In the genomic region with DNA sequence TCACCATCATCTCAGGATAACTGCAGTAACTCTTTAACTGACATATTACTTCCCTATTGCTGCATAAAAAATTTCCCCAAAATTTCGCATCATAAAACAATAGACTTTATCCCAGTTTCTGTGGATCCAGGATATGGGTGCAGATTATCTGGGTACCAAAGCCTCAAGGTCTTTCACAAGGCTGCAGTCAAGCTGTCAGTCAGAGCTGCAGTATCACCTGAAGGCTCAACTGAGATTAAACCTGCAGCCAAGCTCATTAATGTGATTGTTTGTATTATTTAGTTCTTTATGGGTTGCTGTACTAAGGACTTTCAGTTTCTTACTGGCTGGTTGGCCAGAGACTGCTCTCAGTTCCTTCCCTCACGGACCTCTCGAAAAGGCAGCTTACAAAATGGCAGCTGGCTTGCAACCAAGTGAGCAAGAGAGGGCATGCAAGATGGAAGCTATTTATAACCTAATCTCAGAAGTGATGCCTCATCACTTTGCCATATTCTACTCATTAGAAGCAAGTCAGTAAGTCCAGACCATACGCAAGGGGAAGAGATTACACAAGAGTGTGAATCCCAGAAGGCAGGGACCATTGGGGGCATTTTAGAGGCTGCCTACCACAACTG, we compare ENCODE assay signal across 9 cellular contexts. TPM values are rescaled to one million over a fixed set of nuclear protein-coding genes. Genes with fewer than 3 reads are reported as not detected.
DNase-seq lines count a peak whose midpoint lies in the region; ATAC-seq and TF ChIP-seq lines count a peak whose summit lies in the region.
"Had no signal": no experiment of that assay in that cellular context is flagged by ENCODE, and none has a peak within 500 bp of the region (broad histone marks: within the 10 kb centered on the region; RNA-seq: fewer than 3 reads in every experiment).

No MANE protein-coding gene starts in this region.

- H3K36me3 Mint-ChIP-seq in activated naive CD4-positive, alpha-beta T cell treated with anti-CD3 and anti-CD28 coated beads, Interleukin-2, amount 10 ng/mL, durations not matched to agents 7 days and 5 days, result peaks cover 49% of the 10 kb centered on the region
- H3K36me3 Mint-ChIP-seq in activated CD8-positive, alpha-beta T cell treated with anti-CD3 and anti-CD28 coated beads for 36 hours (ENCODE audit: low read depth), result peaks cover 25% of the 10 kb centered on the region
- peaks cover 36% of the 10 kb centered on the region for H3K36me3 Mint-ChIP-seq in activated naive CD8-positive, alpha-beta T cell treated with anti-CD3 and anti-CD28 coated beads for 36 hours

- no peak overlapping the region for H3K4me3 Mint-ChIP-seq in activated naive CD4-positive, alpha-beta T cell treated with anti-CD3 and anti-CD28 coated beads, Interleukin-2, amount 10 ng/mL, durations not matched to agents 7 days and 5 days
- H3K4me3 Mint-ChIP-seq in activated CD8-positive, alpha-beta T cell treated with anti-CD3 and anti-CD28 coated beads for 36 hours, result no peak overlapping the region
- H3K4me3 Mint-ChIP-seq in activated naive CD8-positive, alpha-beta T cell treated with anti-CD3 and anti-CD28 coated beads for 36 hours, result no peak overlapping the region
- H3K4me3 Mint-ChIP-seq: activated B cell treated with CpG ODN at 0.5 μM for 24 hours had no signal

- no peak for TF ChIP-seq CTCF in GM06990 (IDR thresholded peaks at IDR 0.05; ENCODE audit: insufficient read depth, low read length, poor library complexity, severe bottlenecking)
- no peak for TF ChIP-seq CTCF in fibroblast of pulmonary artery (IDR thresholded peaks at IDR 0.05; ENCODE audit: low read length, missing control alignments)
- no peak for TF ChIP-seq CTCF in activated CD8-positive, alpha-beta T cell treated with anti-CD3 and anti-CD28 coated beads for 36 hours (IDR thresholded peaks at IDR 0.05)

- no peak overlapping the region for H3K4me3 ChIP-seq in GM06990 (replicated peaks; ENCODE audit: low read depth, low read length)
- no peak overlapping the region for H3K4me3 ChIP-seq in fibroblast of pulmonary artery (replicated peaks; ENCODE audit: low read depth, low read length)

- ATAC-seq in GM21381 (IDR thresholded peaks at IDR 0.05; ENCODE audit: unreplicated experiment), result peak; percentile 93
- ATAC-seq in HG03439 (IDR thresholded peaks at IDR 0.05; ENCODE audit: unreplicated experiment), result peak; percentile 97
- no peak for ATAC-seq in activated CD8-positive, alpha-beta T cell treated with anti-CD3 and anti-CD28 coated beads for 36 hours

- H3K9me3 Mint-ChIP-seq in activated naive CD4-positive, alpha-beta T cell treated with anti-CD3 and anti-CD28 coated beads, Interleukin-2, amount 10 ng/mL, durations not matched to agents 7 days and 5 days, result peaks cover 11% of the 10 kb centered on the region
- H3K9me3 Mint-ChIP-seq in activated CD8-positive, alpha-beta T cell treated with anti-CD3 and anti-CD28 coated beads for 36 hours, result peaks cover 1% of the 10 kb centered on the region
- peaks cover 10% of the 10 kb centered on the region for H3K9me3 Mint-ChIP-seq in activated naive CD8-positive, alpha-beta T cell treated with anti-CD3 and anti-CD28 coated beads for 36 hours

- H3K27me3 Mint-ChIP-seq in activated naive CD4-positive, alpha-beta T cell treated with anti-CD3 and anti-CD28 coated beads, Interleukin-2, amount 10 ng/mL, durations not matched to agents 7 days and 5 days, result no peaks in the 10 kb centered on the region
- no peaks in the 10 kb centered on the region for H3K27me3 Mint-ChIP-seq in activated CD8-positive, alpha-beta T cell treated with anti-CD3 and anti-CD28 coated beads for 36 hours
- H3K27me3 Mint-ChIP-seq in activated naive CD8-positive, alpha-beta T cell treated with anti-CD3 and anti-CD28 coated beads for 36 hours, result no peaks in the 10 kb centered on the region
- H3K27me3 Mint-ChIP-seq: activated B cell treated with CpG ODN at 0.5 μM for 24 hours had no signal

- H3K4me1 Mint-ChIP-seq in activated naive CD4-positive, alpha-beta T cell treated with anti-CD3 and anti-CD28 coated beads, Interleukin-2, amount 10 ng/mL, durations not matched to agents 7 days and 5 days, result peaks cover 7% of the 10 kb centered on the region
- peaks cover 3% of the 10 kb centered on the region for H3K4me1 Mint-ChIP-seq in activated CD8-positive, alpha-beta T cell treated with anti-CD3 and anti-CD28 coated beads for 36 hours (ENCODE audit: low read depth)
- peaks cover 3% of the 10 kb centered on the region for H3K4me1 Mint-ChIP-seq in activated naive CD8-positive, alpha-beta T cell treated with anti-CD3 and anti-CD28 coated beads for 36 hours

- POLR2A ChIA-PET in activated CD8-positive, alpha-beta T cell treated with anti-CD3 and anti-CD28 coated beads for 36 hours (lab: Charles Lee), result no interaction called here

- DNase-seq in GM06990 (ENCODE audit: extremely low read depth, insufficient read length) (peak; percentile 68), fibroblast of pulmonary artery (ENCODE audit: low read depth) (peak; percentile 41)
- no peak for DNase-seq in activated naive CD4-positive, alpha-beta T cell treated with anti-CD3 and anti-CD28 coated beads, Interleukin-2, amount 10 ng/mL, durations not matched to agents 7 days and 5 days
- DNase-seq in activated CD8-positive, alpha-beta T cell treated with anti-CD3 and anti-CD28 coated beads for 36 hours, result no peak
- DNase-seq in activated naive CD8-positive, alpha-beta T cell treated with anti-CD3 and anti-CD28 coated beads for 36 hours, result no peak
- DNase-seq in activated CD8-positive, alpha-beta memory T cell treated with anti-CD3 and anti-CD28 coated beads for 24 hours, result no peak
- DNase-seq: activated B cell treated with CpG ODN at 0.5 μM for 24 hours had no signal

- intact Hi-C loops in activated CD8-positive, alpha-beta T cell treated with anti-CD3 and anti-CD28 coated beads for 36 hours (cut with micrococcal nuclease), result no loop called here

- no peaks in the 10 kb centered on the region for H3K27me3 ChIP-seq in GM06990 (replicated peaks; ENCODE audit: control insufficient read depth, insufficient read depth, low read length)

- CTCF ChIA-PET in activated naive CD4-positive, alpha-beta T cell treated with anti-CD3 and anti-CD28 coated beads, Interleukin-2, amount 10 ng/mL, durations not matched to agents 7 days and 5 days (lab: Charles Lee), result no interaction called here
- CTCF ChIA-PET in activated CD8-positive, alpha-beta T cell treated with anti-CD3 and anti-CD28 coated beads for 36 hours (lab: Charles Lee), result interaction anchor here (1.2 kb wide), 1 partner anchor 16 kb away, joined by 3 read pairs; no protein-coding TSS in a partner anchor

- H3K27ac Mint-ChIP-seq in activated naive CD4-positive, alpha-beta T cell treated with anti-CD3 and anti-CD28 coated beads, Interleukin-2, amount 10 ng/mL, durations not matched to agents 7 days and 5 days, result no peak overlapping the region
- no peak overlapping the region for H3K27ac Mint-ChIP-seq in activated CD8-positive, alpha-beta T cell treated with anti-CD3 and anti-CD28 coated beads for 36 hours
- H3K27ac Mint-ChIP-seq in activated naive CD8-positive, alpha-beta T cell treated with anti-CD3 and anti-CD28 coated beads for 36 hours, result no peak overlapping the region
- H3K27ac Mint-ChIP-seq: activated B cell treated with CpG ODN at 0.5 μM for 24 hours had no signal

- H3K36me3 ChIP-seq in GM06990 (ENCODE audit: control insufficient read depth, insufficient read depth, low read length), result no peaks in the 10 kb centered on the region

RNA-seq across cellular contexts. Expression of gene DCUN1D1, which starts 54.9 kb away (rescaled TPM):
- 10 to 100 TPM; 39.6 to 43.2 TPM for total RNA-seq in activated CD8-positive, alpha-beta T cell treated with anti-CD3 and anti-CD28 coated beads for 36 hours
- 10 to 100 TPM; 52.7 to 53.8 TPM for total RNA-seq in activated naive CD8-positive, alpha-beta T cell treated with anti-CD3 and anti-CD28 coated beads for 36 hours

Comparison
In these comparisons a context has a peak if more than half of its experiments do, and no peak if none do; other contexts are left out.
1. DNase-seq: peak in GM06990 (single experiment) and fibroblast of pulmonary artery (single experiment); none in activated naive CD4-positive, alpha-beta T cell treated with anti-CD3 and anti-CD28 coated beads, Interleukin-2, amount 10 ng/mL, durations not matched to agents 7 days and 5 days (single experiment), activated CD8-positive, alpha-beta T cell treated with anti-CD3 and anti-CD28 coated beads for 36 hours (single experiment), activated naive CD8-positive, alpha-beta T cell treated with anti-CD3 and anti-CD28 coated beads for 36 hours (single experiment) and activated CD8-positive, alpha-beta memory T cell treated with anti-CD3 and anti-CD28 coated beads for 24 hours (single experiment).